ENCODE assay signal across 10 cellular contexts in genomic region chr6:36683145-36683655, GRCh38. TPM values are rescaled to one million over a fixed set of nuclear protein-coding genes. Genes with fewer than 3 reads are reported as not detected.
A peak's percentile ranks its signal among the peaks of the same experiment; 100 is the strongest.
DNase-seq lines count a peak whose midpoint lies in the region; ATAC-seq, FAIRE-seq and TF ChIP-seq lines count a peak whose summit lies in the region.
"Had no signal": no experiment of that assay in that cellular context is flagged by ENCODE, and none has a peak within 500 bp of the region (broad histone marks: within the 10 kb centered on the region; RNA-seq: fewer than 3 reads in every experiment).

No MANE protein-coding gene starts in this region.

- peaks cover 30 to 40% of the 10 kb centered on the region in 2 experiments for H3K4me1 ChIP-seq in K562 (replicated peaks in 1 of 2; ENCODE audit: control insufficient read depth in 2 of 2, insufficient read depth in 2 of 2, low read length in 2 of 2)
- peaks cover 19 to 25% of the 10 kb centered on the region in 2 donors for H3K4me1 ChIP-seq in naive thymus-derived CD4-positive, alpha-beta T cell (ENCODE audit: control insufficient read depth in 2 of 2, insufficient read depth in 2 of 2, low read length in 2 of 2)

- TF ChIP-seq POLR2A in K562 (conservative IDR thresholded peaks at IDR 0.05), result no peak

- no peak overlapping the region for H2AFZ ChIP-seq in K562 (ENCODE audit: low read depth, low read length)

- H3K4me3 ChIP-seq in K562, result no peak overlapping the region
- no peak overlapping the region for H3K4me3 ChIP-seq in naive thymus-derived CD4-positive, alpha-beta T cell (ENCODE audit: low read length)

- CTCF ChIA-PET in K562 (lab: Yijun Ruan, JAX; ENCODE audit: low intra/inter-chr PET ratio) (interaction anchor here (0.7 kb wide), 1 partner anchor 259 kb away, joined by 3 read pairs; no protein-coding TSS in a partner anchor), T-cell (lab: Charles Lee) (interaction anchor here in 1 of 2 donors (0.7 kb wide), 1 partner anchor 69 kb away, joined by 3 read pairs; no protein-coding TSS in a partner anchor)
- CTCF ChIA-PET in naive thymus-derived CD4-positive, alpha-beta T cell (lab: Charles Lee), result interaction anchor here (2.0 kb wide), 1 partner anchor 59 kb away, joined by 11 read pairs; no protein-coding TSS in a partner anchor

- H3K27ac Mint-ChIP-seq in naive B cell, result peak overlapping the region; percentile 98 to 100 (median 100)
- peak overlapping the region in 1 of 9 donors; percentile 92 for H3K27ac Mint-ChIP-seq in naive thymus-derived CD4-positive, alpha-beta T cell
- H3K27ac Mint-ChIP-seq in T-cell, result peak overlapping the region in 1 of 2 donors; percentile 19

- 58% methylated on average over 6 of the region's 6 CpGs for WGBS in K562 (ENCODE audit: insufficient coverage, low coverage, missing lambda C conversion rate)

- H3K4me1 Mint-ChIP-seq in naive B cell (peaks cover 51 to 74% (median 64%) of the 10 kb centered on the region in 3 donors), T-cell (peaks cover 32 to 39% (median 34%) of the 10 kb centered on the region in 3 donors)
- H3K4me1 Mint-ChIP-seq in naive thymus-derived CD4-positive, alpha-beta T cell, result peaks cover 13 to 46% (median 18%) of the 10 kb centered on the region in 7 donors

- in situ Hi-C loops in K562 (cut with MboI), result loop anchor here (5.0 kb wide), 1 partner anchor 61 kb away; no protein-coding TSS in a partner anchor

- no peaks in the 10 kb centered on the region for H4K20me1 ChIP-seq in K562 (replicated peaks; ENCODE audit: control insufficient read depth, insufficient read depth, low read length)

- H3K27ac ChIP-seq in C4-2B, result peak overlapping the region; percentile 80
- H3K27ac ChIP-seq in KOPT-K1 (ENCODE audit: low read depth, low read length, poor library complexity, severe bottlenecking), result peak overlapping the region; percentile 34
- no peak overlapping the region for H3K27ac ChIP-seq in K562 (ENCODE audit: extremely low read depth, low read depth, low read length)
- no peak overlapping the region for H3K27ac ChIP-seq in naive thymus-derived CD4-positive, alpha-beta T cell (ENCODE audit: low read depth, low read length)

- no peak for TF ChIP-seq EP300 in K562 (IDR thresholded peaks at IDR 0.05; ENCODE audit: low read length)

- no peak for TF ChIP-seq RAD21 in K562 (CRISPR knock-in tag; conservative IDR thresholded peaks at IDR 0.05 in 1 of 2, IDR thresholded peaks at IDR 0.05 in 1 of 2)

- peak overlapping the region; percentile 42 to 96 (median 80) for H3K4me3 Mint-ChIP-seq in naive B cell
- peak overlapping the region in 2 of 10 donors; percentile 16 to 81 for H3K4me3 Mint-ChIP-seq in naive thymus-derived CD4-positive, alpha-beta T cell
- no peak overlapping the region for H3K4me3 Mint-ChIP-seq in T-cell

- intact Hi-C loops in K562 (cut with micrococcal nuclease), result no loop called here
- intact Hi-C loops in naive thymus-derived CD4-positive, alpha-beta T cell (cut with micrococcal nuclease), result loop anchor here (5.0 kb wide), 3 partner anchors 44 to 561 kb away; partner anchors contain the start of gene STK38 (in 1 of the 2)

- ATAC-seq in K562 (no peak), naive B cell (ENCODE audit: low read depth in 2 of 2) (no peak), T-cell (replicated peaks in 1 of 4) (no peak), HG03442 (IDR thresholded peaks at IDR 0.05; ENCODE audit: unreplicated experiment) (no peak), HG03196 (IDR thresholded peaks at IDR 0.05; ENCODE audit: unreplicated experiment) (no peak)
- ATAC-seq in naive thymus-derived CD4-positive, alpha-beta T cell, result no peak

- H3K36me3 Mint-ChIP-seq in naive B cell, result peaks cover 6 to 7% of the 10 kb centered on the region in 2 donors
- H3K36me3 Mint-ChIP-seq in naive thymus-derived CD4-positive, alpha-beta T cell, result peaks cover 0 to 48% (median 0%) of the 10 kb centered on the region in 5 donors
- peaks cover 30% of the 10 kb centered on the region for H3K36me3 Mint-ChIP-seq in T-cell

- DNase-seq in K562 (ENCODE audit: extremely low read depth in 1 of 4, low spot score in 3 of 4) (no peak), naive B cell (no peak), T-cell (no peak)
- no peak for DNase-seq in naive thymus-derived CD4-positive, alpha-beta T cell

- FAIRE-seq in K562 (lab: Jason Lieb, UNC), result peak; percentile 32
- FAIRE-seq: bronchial epithelial cell, G401.6 had no signal

- H3K9me3 ChIP-seq in KOPT-K1 (ENCODE audit: insufficient read depth, low read length, poor library complexity, severe bottlenecking) (no peaks in the 10 kb centered on the region), K562 (replicated peaks; ENCODE audit: control insufficient read depth, insufficient read depth, low read depth, low read length) (no peaks in the 10 kb centered on the region)
- no peaks in the 10 kb centered on the region for H3K9me3 ChIP-seq in naive thymus-derived CD4-positive, alpha-beta T cell (ENCODE audit: control insufficient read depth in 2 of 3, low read length in 3 of 3)

- POLR2A ChIA-PET in K562 (lab: Yijun Ruan, JAX), result interaction anchor here (0.6 to 1.7 kb wide), 4 partner anchors 74 to 303 kb away, joined by 3 to 5 read pairs (median 4); no protein-coding TSS in a partner anchor
- POLR2A ChIA-PET in naive thymus-derived CD4-positive, alpha-beta T cell (lab: Charles Lee), result interaction anchor here (0.6 kb wide), 1 partner anchor 16 kb away, joined by 3 read pairs; no protein-coding TSS in a partner anchor
- POLR2A ChIA-PET in T-cell (lab: Charles Lee), result interaction anchor here (0.5 to 0.6 kb wide), 3 partner anchors 75 to 455 kb away, joined by 3 to 13 read pairs (median 4); no protein-coding TSS in a partner anchor

- peaks cover 0 to 4% (median 4%) of the 10 kb centered on the region in 3 donors for H3K27me3 Mint-ChIP-seq in naive B cell
- H3K27me3 Mint-ChIP-seq in naive thymus-derived CD4-positive, alpha-beta T cell, result peaks cover 0 to 5% (median 0%) of the 10 kb centered on the region in 5 donors
- no peaks in the 10 kb centered on the region for H3K27me3 Mint-ChIP-seq in T-cell

- H3K9ac ChIP-seq in K562 (ENCODE audit: insufficient read depth in 1 of 2, low read depth in 2 of 2, low read length in 2 of 2), result no peak overlapping the region; a peak in 1 of 4 replicates

- TF ChIP-seq CTCF in C4-2B (conservative IDR thresholded peaks at IDR 0.05) (no peak), K562 (IDR thresholded peaks at IDR 0.05 in 2 of 3, conservative IDR thresholded peaks at IDR 0.05 in 1 of 3; ENCODE audit: insufficient read depth in 2 of 3, low read depth in 1 of 3, low read length in 3 of 3) (no peak)

- H3K36me3 ChIP-seq in KOPT-K1 (ENCODE audit: insufficient read depth, low read length), result no peaks in the 10 kb centered on the region
- H3K36me3 ChIP-seq in K562 (ENCODE audit: control insufficient read depth, insufficient read depth, low read length), result no peaks in the 10 kb centered on the region; the same call in 2 of the 3 replicates
- H3K36me3 ChIP-seq in naive thymus-derived CD4-positive, alpha-beta T cell (ENCODE audit: control insufficient read depth in 2 of 3, insufficient read depth in 3 of 3, low read length in 3 of 3), result no peaks in the 10 kb centered on the region

- no peaks in the 10 kb centered on the region; the same call in 2 of the 3 replicates for H3K79me2 ChIP-seq in K562 (ENCODE audit: control insufficient read depth, insufficient read depth, low read length)

- H3K27me3 ChIP-seq in K562 (ENCODE audit: control insufficient read depth in 2 of 2, insufficient read depth in 2 of 2, low read length in 2 of 2), result peaks cover 0 to 15% of the 10 kb centered on the region in 2 experiments; a peak in 2 of 5 replicates
- H3K27me3 ChIP-seq in naive thymus-derived CD4-positive, alpha-beta T cell (ENCODE audit: control insufficient read depth in 2 of 2, insufficient read depth in 2 of 2, low read length in 2 of 2), result no peaks in the 10 kb centered on the region

- peaks cover 0 to 3% (median 2%) of the 10 kb centered on the region in 7 donors for H3K9me3 Mint-ChIP-seq in naive B cell
- peaks cover 0 to 5% (median 0%) of the 10 kb centered on the region in 11 donors for H3K9me3 Mint-ChIP-seq in naive thymus-derived CD4-positive, alpha-beta T cell
- no peaks in the 10 kb centered on the region for H3K9me3 Mint-ChIP-seq in T-cell

- H3K4me2 ChIP-seq in K562 (ENCODE audit: insufficient read depth, low read length), result no peak overlapping the region

- H3K9me1 ChIP-seq in K562 (ENCODE audit: control insufficient read depth, insufficient read depth, low read length), result no peaks in the 10 kb centered on the region

- BruUV-seq in K562 (replicated peaks; lab: Mats Ljungman, UMichigan), result no TSS peak

RNA-seq across cellular contexts. Expression of gene CDKN1A, which starts 4.7 kb away (rescaled TPM):
- 2.3 and 8.5 TPM in 2 replicates for total RNA-seq in K562 (2011; cell fraction: chromatin; rRNA removed; ENCODE audit: low replicate concordance)
- total RNA-seq in K562 (2011; cell fraction: nucleolus; rRNA removed), result 6.4 and 8.2 TPM in 2 replicates
- total RNA-seq in K562 (2011; cell fraction: nucleoplasm; rRNA removed), result 5.9 and 9.0 TPM in 2 replicates
- total RNA-seq in K562 (2014; rRNA removed) (5.1 and 5.6 TPM in 2 replicates), K562 (2014; rRNA removed; fragmentation: Illumina TruSeq; extraction: Trizol) (2.5 and 3.3 TPM in 2 replicates), K562 (2015; rRNA removed; fragmentation: Illumina TruSeq; extraction: Trizol) (2.1 TPM in 2 replicates), K562 (2021) (7.3 and 8.1 TPM in 2 replicates), T-cell (10 to 100 TPM in 4 of 5 donors, 1 to 10 TPM in 1; 9.6 to 88.9 (median 11.8) TPM)
- polyA plus RNA-seq in K562 (2011; rRNA removed) (7.6 and 9.2 TPM in 2 replicates), K562 (2014; fragmentation: Illumina TruSeq; extraction: Trizol) (5.8 and 7.7 TPM in 2 replicates), K562 (2014; fragmentation: Nextera tagmentation; extraction: Ambion mirVana) (under 1 TPM; 0.25 to 0.49 TPM), K562 (2014; rRNA removed) (5.9 and 7.0 TPM in 2 replicates), naive B cell (ENCODE audit: low read depth in 6 of 6) (10 to 100 TPM; 22.9 to 89.9 (median 48.2) TPM)
- 10.9 and 18.9 TPM in 2 replicates for polyA plus RNA-seq in K562 (2011; cell fraction: cytosol; rRNA removed)
- polyA plus RNA-seq in K562 (2011; cell fraction: nucleus; rRNA removed), result 9.1 and 12.7 TPM in 2 replicates
- polyA plus RNA-seq in K562 (2012), result 8.9 and 18.7 TPM in 2 replicates
- polyA minus RNA-seq in K562 (2011; rRNA and poly(A)+ RNA removed), result 2.5 and 3.7 TPM in 2 replicates
- 3.7 and 5.2 TPM in 2 replicates for polyA minus RNA-seq in K562 (2011; cell fraction: cytosol; rRNA and poly(A)+ RNA removed)
- 3.1 and 4.0 TPM in 2 replicates for polyA minus RNA-seq in K562 (2011; cell fraction: nucleus; rRNA and poly(A)+ RNA removed)
- 100 to 1,000 TPM in 2 of 5 experiments, 10 to 100 TPM in 1, 1 to 10 TPM in 2; 1.5 to 156 (median 53.6) TPM for total RNA-seq in naive thymus-derived CD4-positive, alpha-beta T cell
- polyA plus RNA-seq in naive thymus-derived CD4-positive, alpha-beta T cell, result under 1 TPM; 0.08 to 0.19 TPM

RNA-seq across cellular contexts. Expression of gene RAB44, which starts 14.4 kb away (rescaled TPM):
- total RNA-seq in K562 (2011; cell fraction: chromatin; rRNA removed; ENCODE audit: low replicate concordance), result not detected in 2 replicates
- 0.17 TPM in 1 of 2 replicates, not detected in the other for total RNA-seq in K562 (2011; cell fraction: nucleolus; rRNA removed)
- not detected in 2 replicates for total RNA-seq in K562 (2011; cell fraction: nucleoplasm; rRNA removed)
- not detected in 2 replicates for total RNA-seq in K562 (2014; rRNA removed)
- total RNA-seq in K562 (2014; rRNA removed; fragmentation: Illumina TruSeq; extraction: Trizol), result not detected in 2 replicates
- total RNA-seq in K562 (2015; rRNA removed; fragmentation: Illumina TruSeq; extraction: Trizol), result not detected in 2 replicates
- not detected in 2 replicates for total RNA-seq in K562 (2021)
- polyA plus RNA-seq in K562 (2011; rRNA removed), result not detected in 2 replicates
- not detected in 2 replicates for polyA plus RNA-seq in K562 (2011; cell fraction: cytosol; rRNA removed)
- polyA plus RNA-seq in K562 (2011; cell fraction: nucleus; rRNA removed), result not detected in 2 replicates
- polyA plus RNA-seq in K562 (2012), result 0.10 TPM in 1 of 2 replicates, not detected in the other
- polyA plus RNA-seq in K562 (2014; fragmentation: Illumina TruSeq; extraction: Trizol), result not detected in 2 replicates
- not detected for polyA plus RNA-seq in K562 (2014; fragmentation: Nextera tagmentation; extraction: Ambion mirVana)
- polyA plus RNA-seq in K562 (2014; rRNA removed), result not detected in 2 replicates
- not detected in 2 replicates for polyA minus RNA-seq in K562 (2011; rRNA and poly(A)+ RNA removed)
- not detected in 2 replicates for polyA minus RNA-seq in K562 (2011; cell fraction: cytosol; rRNA and poly(A)+ RNA removed)
- polyA minus RNA-seq in K562 (2011; cell fraction: nucleus; rRNA and poly(A)+ RNA removed), result not detected in 2 replicates
- polyA plus RNA-seq in naive B cell (ENCODE audit: low read depth in 6 of 6), result not detected
- total RNA-seq in naive thymus-derived CD4-positive, alpha-beta T cell, result 10 to 100 TPM in 1 of 5 experiments, 1 to 10 TPM in 1, under 1 TPM in 1, not detected in 2; 0.07 to 10.1 (median 1.8) TPM
- not detected for polyA plus RNA-seq in naive thymus-derived CD4-positive, alpha-beta T cell
- under 1 TPM in 4 of 5 donors, not detected in 1; 0.06 to 0.35 (median 0.09) TPM for total RNA-seq in T-cell

Comparison
In these comparisons a context has a peak if more than half of its experiments do, and no peak if none do; other contexts are left out.
1. H3K27ac ChIP-seq: peak in C4-2B (single experiment) and KOPT-K1 (single experiment); none in K562 (single experiment) and naive thymus-derived CD4-positive, alpha-beta T cell (single experiment).
2. H3K4me3 Mint-ChIP-seq: peak in naive B cell (8 of 8); none in T-cell (0 of 3).